1 cellular context compared by ENCODE assay signal in genomic region chr7:136807598-136807997, GRCh38.
TF ChIP-seq lines count a peak whose summit lies in the region.

No MANE protein-coding gene starts in this region.

TF ChIP-seq in WTC11, 78 proteins besides CTCF, POLR2A, EP300 and RAD21 (continued from another document):
- no peak for TF ChIP-seq E2F5 (CRISPR knock-in tag; IDR thresholded peaks at IDR 0.05)
- TF ChIP-seq MLX (CRISPR knock-in tag; IDR thresholded peaks at IDR 0.05) = no peak
- no peak for TF ChIP-seq ZBTB43 (CRISPR knock-in tag; IDR thresholded peaks at IDR 0.05)
- TF ChIP-seq ZNF416 (CRISPR knock-in tag; IDR thresholded peaks at IDR 0.05) = no peak
- TF ChIP-seq ZNF219 (CRISPR knock-in tag; IDR thresholded peaks at IDR 0.05; ENCODE audit: borderline replicate concordance) = no peak
- no peak for TF ChIP-seq USF2 (CRISPR knock-in tag; IDR thresholded peaks at IDR 0.05)
- TF ChIP-seq ERG (CRISPR knock-in tag; IDR thresholded peaks at IDR 0.05) = no peak
- no peak for TF ChIP-seq JAZF1 (CRISPR knock-in tag; IDR thresholded peaks at IDR 0.05)
- TF ChIP-seq ZNF232 (CRISPR knock-in tag; IDR thresholded peaks at IDR 0.05) = no peak
- TF ChIP-seq ELF4 (CRISPR knock-in tag; IDR thresholded peaks at IDR 0.05; ENCODE audit: low read depth) = no peak
TF ChIP-seq in WTC11: peak in this region for 0.
